ENCODE assay signal across 11 cellular contexts in the genomic region with DNA sequence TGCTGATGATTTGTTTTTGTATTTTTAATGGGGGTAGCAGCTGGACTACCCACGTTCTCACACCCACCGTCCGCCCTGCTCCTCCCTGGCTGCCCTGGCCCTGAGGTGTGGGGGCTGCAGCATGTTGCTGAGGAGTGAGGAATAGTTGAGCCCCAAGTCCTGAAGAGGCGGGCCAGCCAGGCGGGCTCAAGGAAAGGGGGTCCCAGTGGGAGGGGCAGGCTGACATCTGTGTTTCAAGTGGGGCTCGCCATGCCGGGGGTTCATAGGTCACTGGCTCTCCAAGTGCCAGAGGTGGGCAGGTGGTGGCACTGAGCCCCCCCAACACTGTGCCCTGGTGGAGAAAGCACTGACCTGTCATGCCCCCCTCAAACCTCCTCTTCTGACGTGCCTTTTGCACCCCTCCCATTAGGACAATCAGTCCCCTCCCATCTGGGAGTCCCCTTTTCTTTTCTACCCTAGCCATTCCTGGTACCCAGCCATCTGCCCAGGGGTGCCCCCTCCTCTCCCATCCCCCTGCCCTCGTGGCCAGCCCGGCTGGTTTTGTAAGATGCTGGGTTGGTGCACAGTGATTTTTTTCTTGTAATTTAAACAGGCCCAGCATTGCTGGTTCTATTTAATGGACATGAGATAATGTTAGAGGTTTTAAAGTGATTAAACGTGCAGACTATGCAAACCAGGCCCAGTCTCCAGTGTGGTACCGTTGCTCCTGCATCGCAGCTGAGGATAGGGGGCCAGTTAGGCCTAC. TPM values are rescaled to one million over a fixed set of nuclear protein-coding genes. Genes with fewer than 3 reads are reported as not detected.
DNase-seq lines count a peak whose midpoint lies in the region; ATAC-seq and TF ChIP-seq lines count a peak whose summit lies in the region.
"Had no signal": no experiment of that assay in that cellular context is flagged by ENCODE, and none has a peak within 500 bp of the region (broad histone marks: within the 10 kb centered on the region; RNA-seq: fewer than 3 reads in every experiment).

No MANE protein-coding gene starts in this region.

- TF ChIP-seq POLR2A in breast epithelium (IDR thresholded peaks at IDR 0.05), result no peak

- peak overlapping the region in 1 of 2 donors; percentile 57 for H3K9ac ChIP-seq in duodenal mucosa (ENCODE audit: low read depth in 1 of 2, low read length in 2 of 2)

- H3K9me3 Mint-ChIP-seq in MCF 10A (ENCODE audit: unreplicated experiment) (no peaks in the 10 kb centered on the region), nephron (no peaks in the 10 kb centered on the region)

- peaks cover 5% of the 10 kb centered on the region for H3K36me3 ChIP-seq in breast epithelium
- peaks cover 23 to 42% of the 10 kb centered on the region in 2 donors for H3K36me3 ChIP-seq in duodenal mucosa (ENCODE audit: control insufficient read depth in 1 of 2, insufficient read depth in 2 of 2, low read length in 2 of 2)
- peaks cover 62% of the 10 kb centered on the region for H3K36me3 ChIP-seq in upper lobe of right lung

- POLR2A ChIA-PET in MCF 10A (lab: Yijun Ruan, JAX), result no interaction called here

- ATAC-seq in upper lobe of right lung, result no peak
- no peak for ATAC-seq in GM19035 (IDR thresholded peaks at IDR 0.05; ENCODE audit: unreplicated experiment)
- ATAC-seq in SK-N-SH treated with all-trans-retinoic acid at 6 μM for 48 hours, result no peak

- H3K4me1 ChIP-seq in breast epithelium, result peaks cover 11% of the 10 kb centered on the region in 2 donors
- peaks cover 18 to 32% of the 10 kb centered on the region in 2 donors for H3K4me1 ChIP-seq in duodenal mucosa (ENCODE audit: control insufficient read depth in 1 of 2, insufficient read depth in 2 of 2, low read length in 2 of 2)
- H3K4me1 ChIP-seq in upper lobe of right lung, result peaks cover 30% of the 10 kb centered on the region

- no TSS peak for BruUV-seq in MCF 10A (replicated peaks; lab: Mats Ljungman, UMichigan)

- H3K9me3 ChIP-seq in breast epithelium (no peaks in the 10 kb centered on the region), duodenal mucosa (ENCODE audit: control insufficient read depth in 1 of 2, low read length in 2 of 2) (no peaks in the 10 kb centered on the region), upper lobe of right lung (no peaks in the 10 kb centered on the region)

- no peaks in the 10 kb centered on the region for H3K27me3 ChIP-seq in breast epithelium
- H3K27me3 ChIP-seq in duodenal mucosa (ENCODE audit: control insufficient read depth in 1 of 2, insufficient read depth in 2 of 2, low read length in 2 of 2), result no peaks in the 10 kb centered on the region
- H3K27me3 ChIP-seq in upper lobe of right lung, result no peaks in the 10 kb centered on the region

- H3K27ac Mint-ChIP-seq in MCF 10A (ENCODE audit: low read depth, unreplicated experiment) (no peak overlapping the region), nephron (peak overlapping the region; percentile 51 to 77 (median 70))

- H3K4me3 ChIP-seq in breast epithelium, result peak overlapping the region in 1 of 3 donors; percentile 82
- no peak overlapping the region for H3K4me3 ChIP-seq in duodenal mucosa (ENCODE audit: low read depth in 1 of 2, low read length in 2 of 2)
- H3K4me3 ChIP-seq in upper lobe of right lung, result no peak overlapping the region

- H3K36me3 Mint-ChIP-seq in MCF 10A (ENCODE audit: insufficient read depth, unreplicated experiment), result peaks cover 19% of the 10 kb centered on the region
- peaks cover 18% of the 10 kb centered on the region for H3K36me3 Mint-ChIP-seq in nephron (ENCODE audit: low read depth)

- H3K4me3 Mint-ChIP-seq in MCF 10A (ENCODE audit: unreplicated experiment) (no peak overlapping the region), nephron (peak overlapping the region in 2 of 3 experiments; percentile 62 to 63)

- DNase-seq in breast epithelium (ENCODE audit: low spot score in 2 of 2), result no peak
- DNase-seq in MCF 10A (ENCODE audit: unreplicated experiment), result no peak
- DNase-seq in upper lobe of right lung, result peak; percentile 58
- DNase-seq in NCI-H446 treated with DMSO at 0.1 percent for 48 hours (lab: John Stamatoyannopoulos, UW), result no peak
- DNase-seq: activated CD4-positive, alpha-beta T cell treated with anti-CD3 and anti-CD28 coated beads for 1 hour; NCI-H1436 had no signal

- H3K27ac ChIP-seq in breast epithelium, result peak overlapping the region; percentile 92 to 98
- peak overlapping the region; percentile 77 for H3K27ac ChIP-seq in duodenal mucosa (ENCODE audit: low read depth, low read length)
- peak overlapping the region; percentile 96 for H3K27ac ChIP-seq in upper lobe of right lung

- H3K27me3 Mint-ChIP-seq in MCF 10A (ENCODE audit: insufficient read depth, unreplicated experiment) (no peaks in the 10 kb centered on the region), nephron (ENCODE audit: low read depth) (no peaks in the 10 kb centered on the region)
- H3K27me3 Mint-ChIP-seq: progenitor cell of endocrine pancreas had no signal

- intact Hi-C loops in breast epithelium (cut with DNase I; ENCODE audit: low total_unique reads) (no loop called here), MCF 10A (cut with micrococcal nuclease) (no loop called here), upper lobe of right lung (cut with DNase I) (no loop called here)

- H3K4me1 Mint-ChIP-seq in MCF 10A (ENCODE audit: insufficient read depth, unreplicated experiment), result no peaks in the 10 kb centered on the region
- peaks cover 11% of the 10 kb centered on the region for H3K4me1 Mint-ChIP-seq in nephron

- TF ChIP-seq CTCF in breast epithelium (IDR thresholded peaks at IDR 0.05) (no peak), MCF 10A (IDR thresholded peaks at IDR 0.05; ENCODE audit: unreplicated experiment) (no peak), nephron (IDR thresholded peaks at IDR 0.05; ENCODE audit: unreplicated experiment in 3 of 3) (no peak), upper lobe of right lung (IDR thresholded peaks at IDR 0.05) (no peak)

- CTCF ChIA-PET in MCF 10A (lab: Yijun Ruan, JAX), result interaction anchor here (1.2 kb wide), 1 partner anchor 240 kb away, joined by 4 read pairs; no protein-coding TSS in a partner anchor

TF ChIP-seq in SK-N-SH treated with all-trans-retinoic acid at 6 μM for 48 hours, 23 proteins besides CTCF, POLR2A, EP300 and RAD21 (continues in another document):
- TF ChIP-seq PPARA (CRISPR knock-in tag; IDR thresholded peaks at IDR 0.05; ENCODE audit: borderline replicate concordance), result no peak
- no peak for TF ChIP-seq ZNF565 (CRISPR knock-in tag; conservative IDR thresholded peaks at IDR 0.05; ENCODE audit: low read depth)
- no peak for TF ChIP-seq ZNF8 (CRISPR knock-in tag; IDR thresholded peaks at IDR 0.05)
- TF ChIP-seq, protein P1, sequence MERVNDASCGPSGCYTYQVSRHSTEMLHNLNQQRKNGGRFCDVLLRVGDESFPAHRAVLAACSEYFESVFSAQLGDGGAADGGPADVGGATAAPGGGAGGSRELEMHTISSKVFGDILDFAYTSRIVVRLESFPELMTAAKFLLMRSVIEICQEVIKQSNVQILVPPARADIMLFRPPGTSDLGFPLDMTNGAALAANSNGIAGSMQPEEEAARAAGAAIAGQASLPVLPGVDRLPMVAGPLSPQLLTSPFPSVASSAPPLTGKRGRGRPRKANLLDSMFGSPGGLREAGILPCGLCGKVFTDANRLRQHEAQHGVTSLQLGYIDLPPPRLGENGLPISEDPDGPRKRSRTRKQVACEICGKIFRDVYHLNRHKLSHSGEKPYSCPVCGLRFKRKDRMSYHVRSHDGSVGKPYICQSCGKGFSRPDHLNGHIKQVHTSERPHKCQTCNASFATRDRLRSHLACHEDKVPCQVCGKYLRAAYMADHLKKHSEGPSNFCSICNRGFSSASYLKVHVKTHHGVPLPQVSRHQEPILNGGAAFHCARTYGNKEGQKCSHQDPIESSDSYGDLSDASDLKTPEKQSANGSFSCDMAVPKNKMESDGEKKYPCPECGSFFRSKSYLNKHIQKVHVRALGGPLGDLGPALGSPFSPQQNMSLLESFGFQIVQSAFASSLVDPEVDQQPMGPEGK (CRISPR knock-in tag; IDR thresholded peaks at IDR 0.05; ENCODE audit: borderline replicate concordance), result no peak
- no peak for TF ChIP-seq TCF4 (CRISPR knock-in tag; IDR thresholded peaks at IDR 0.05; ENCODE audit: borderline replicate concordance)
- TF ChIP-seq CSDC2 (CRISPR knock-in tag; IDR thresholded peaks at IDR 0.05), result no peak
- no peak for TF ChIP-seq ISL1 (CRISPR knock-in tag; IDR thresholded peaks at IDR 0.05)
- no peak for TF ChIP-seq ZFP30 (CRISPR knock-in tag; IDR thresholded peaks at IDR 0.05)
- TF ChIP-seq CSRNP3 (CRISPR knock-in tag; IDR thresholded peaks at IDR 0.05), result no peak

RNA-seq across cellular contexts. Expression of gene FES, which starts 1.4 kb away (rescaled TPM):
- total RNA-seq in breast epithelium (10 to 100 TPM; 41.4 to 54.7 (median 42.3) TPM), MCF 10A (2022) (0.32 and 0.91 TPM in 2 replicates), upper lobe of right lung (48.0 TPM)

RNA-seq across cellular contexts. Expression of gene FURIN, which starts 14.6 kb away (rescaled TPM):
- total RNA-seq in breast epithelium (10 to 100 TPM; 34.5 to 48.5 (median 36.4) TPM), MCF 10A (2022) (48.8 and 49.4 TPM in 2 replicates), upper lobe of right lung (104 TPM)

RNA-seq across cellular contexts. Expression of gene MAN2A2, which starts 20.1 kb away (rescaled TPM):
- 10 to 100 TPM; 38.2 to 58.0 (median 56.9) TPM for total RNA-seq in breast epithelium
- 42.1 and 42.4 TPM in 2 replicates for total RNA-seq in MCF 10A (2022)
- total RNA-seq in upper lobe of right lung, result 94.0 TPM

RNA-seq across cellular contexts. Expression of gene HDDC3, which starts 49.4 kb away (rescaled TPM):
- total RNA-seq in breast epithelium (10 to 100 TPM; 19.0 to 22.3 (median 19.4) TPM), MCF 10A (2022) (23.6 and 25.5 TPM in 2 replicates), upper lobe of right lung (12.4 TPM)

RNA-seq across cellular contexts. Expression of gene UNC45A, which starts 52.1 kb away (rescaled TPM):
- total RNA-seq in breast epithelium, result 10 to 100 TPM; 52.4 to 65.0 (median 59.8) TPM
- total RNA-seq in MCF 10A (2022), result 61.7 and 63.1 TPM in 2 replicates
- 60.9 TPM for total RNA-seq in upper lobe of right lung

Comparison
In these comparisons a context has a peak if more than half of its experiments do, and no peak if none do; other contexts are left out.
1. RNA of gene FES, which starts 1.4 kb away (total RNA-seq): 48.0 TPM in upper lobe of right lung (single experiment) and 41.4 to 54.7 TPM in breast epithelium; 0.32 to 0.91 TPM in MCF 10A; every median in the first group is over 10 times any median in the second.
2. Peak in every context shown above with its lines, with median percentiles within 50 percentile points of each other: H3K27ac ChIP-seq.